In the genomic region with DNA sequence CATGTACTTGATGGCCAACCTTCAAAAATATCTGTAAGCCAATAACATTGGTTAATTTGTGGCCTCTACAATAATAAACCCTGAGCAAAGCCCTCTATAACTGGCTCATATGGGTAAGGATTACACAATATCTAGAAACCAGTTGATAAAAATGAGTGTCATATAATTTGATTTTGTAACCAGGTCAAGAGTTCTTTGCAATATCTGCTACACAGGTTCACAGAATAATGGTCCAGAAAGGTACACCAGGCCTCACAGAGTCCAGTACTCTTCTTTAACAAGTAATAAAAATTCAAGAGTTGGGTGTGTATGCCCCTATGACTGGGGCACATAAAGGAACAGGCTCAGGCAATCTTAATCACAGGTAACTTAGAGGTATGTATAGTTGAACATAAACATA, we compare ENCODE assay signal across 24 cellular contexts.
"Had no signal": no experiment of that assay in that cellular context is flagged by ENCODE, and none has a peak within 500 bp of the region (broad histone marks: within the 10 kb centered on the region; RNA-seq: fewer than 3 reads in every experiment).

No MANE protein-coding gene starts in this region.

- DNase-seq: hypothalamus; islet precursor cell; left lung; midbrain; naive thymus-derived CD8-positive, alpha-beta T cell; nucleus accumbens; pancreas; posterior cingulate gyrus; retina; right cardiac atrium; sigmoid colon; stimulated activated CD4-positive, alpha-beta T cell treated with anti-CD3 and anti-CD28 coated beads, Interleukin-1b, Interleukin-23, amount 100 ng/mL, for 48 hours; stimulated activated CD4-positive, alpha-beta T cell treated with anti-CD3 and anti-CD28 coated beads, Interleukin-2, amount 100 ng/mL, for 48 hours; stimulated activated CD4-positive, alpha-beta T cell treated with anti-CD3 and anti-CD28 coated beads, Interleukin-4, amount 100 ng/mL, for 4 hours; stimulated activated CD8-positive, alpha-beta memory T cell treated with anti-CD3 and anti-CD28 coated beads, Interleukin-4, amount 100 ng/mL, for 48 hours; stimulated activated naive CD4-positive, alpha-beta T cell treated with Interleukin-2 at 50 U/mL for 16 hours; stimulated activated naive CD8-positive, alpha-beta T cell treated with anti-CD3 and anti-CD28 coated beads, Interleukin-15, amount 100 ng/mL, for 72 hours; substantia nigra; uterus had no signal

- FAIRE-seq: pancreas had no signal

- H3K4me1 ChIP-seq: left lung, prostate gland, sigmoid colon, tibial nerve, uterus had no signal

- H3K36me3 ChIP-seq: left lung, pancreas, prostate gland, sigmoid colon, uterus had no signal

- H3K9me3 ChIP-seq: left lung, pancreas, prostate gland, sigmoid colon, tibial nerve, uterus had no signal

- H3K27me3 ChIP-seq: left lung, pancreas, sigmoid colon, tibial nerve, uterus had no signal

- H3K4me2 ChIP-seq: smooth muscle cell had no signal

- H3K27ac ChIP-seq: left lung, pancreas, prostate gland, sigmoid colon, tibial nerve, uterus had no signal

- H3K4me3 ChIP-seq: left lung, lung, pancreas, prostate gland, sigmoid colon, smooth muscle cell, tibial nerve, uterus had no signal

- ATAC-seq: left lung; naive thymus-derived CD8-positive, alpha-beta T cell; pancreas; right cardiac atrium; stimulated activated memory B cell treated with anti-CD40 and anti-IgM and Interleukin-4, amounts not matched to agents 10 μg/mL and 1 μg/mL and 100 μg/mL, for 72 hours; stimulated activated naive CD8-positive, alpha-beta T cell treated with anti-CD3 and anti-CD28 coated beads, Interleukin-15, amount 100 ng/mL, for 72 hours had no signal
